In the genomic region with DNA sequence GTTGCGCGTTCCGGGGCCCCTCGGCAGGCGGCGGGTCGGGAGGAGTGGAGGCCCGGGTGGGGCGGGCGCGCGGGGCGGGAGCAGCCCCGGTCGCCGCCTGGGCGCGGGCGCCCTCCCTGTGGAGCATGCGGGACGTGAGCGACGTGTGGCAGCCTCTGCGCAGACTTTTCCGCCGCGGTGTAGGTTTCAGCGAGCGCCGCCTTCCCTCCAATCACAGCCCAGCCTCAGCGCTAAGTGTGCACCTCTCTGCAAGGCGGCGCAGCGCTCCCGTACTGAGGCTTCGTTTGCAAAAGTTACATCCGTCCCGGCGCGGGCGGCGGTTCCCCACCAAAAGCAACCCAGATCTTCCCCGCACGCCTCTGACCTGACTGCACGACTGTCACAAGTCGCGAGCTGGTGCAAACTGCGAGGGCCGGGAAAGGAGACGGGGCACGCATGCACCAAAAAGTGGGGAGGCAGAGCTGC, we compare ENCODE assay signal across 8 cellular contexts. TPM values are rescaled to one million over a fixed set of nuclear protein-coding genes. Genes with fewer than 3 reads are reported as not detected.
A peak's percentile ranks its signal among the peaks of the same experiment; 100 is the strongest.
DNase-seq lines count a peak whose midpoint lies in the region; ATAC-seq and TF ChIP-seq lines count a peak whose summit lies in the region.

No MANE protein-coding gene starts in this region.

- peaks cover 20 to 25% of the 10 kb centered on the region in 2 donors for H3K4me1 Mint-ChIP-seq in effector memory CD8-positive, alpha-beta T cell (ENCODE audit: low read depth in 2 of 2)

- H3K4me3 Mint-ChIP-seq in effector memory CD8-positive, alpha-beta T cell = peak overlapping the region; percentile 84 to 93

- H3K27me3 Mint-ChIP-seq in effector memory CD8-positive, alpha-beta T cell = no peaks in the 10 kb centered on the region

- no peak for TF ChIP-seq CTCF in GM12865 (IDR thresholded peaks at IDR 0.05; ENCODE audit: insufficient read depth, low read depth, low read length, missing control alignments)
- TF ChIP-seq CTCF in HFF-Myc (IDR thresholded peaks at IDR 0.05; ENCODE audit: low read depth, low read length, missing control alignments) = no peak

- no peaks in the 10 kb centered on the region for H3K9me3 ChIP-seq in mononuclear cell (ENCODE audit: low read depth, low read length)

- H3K27me3 ChIP-seq in mononuclear cell (ENCODE audit: insufficient read depth, low read length) = no peaks in the 10 kb centered on the region

- peaks cover 34% of the 10 kb centered on the region for H3K36me3 Mint-ChIP-seq in effector memory CD8-positive, alpha-beta T cell (ENCODE audit: insufficient read depth)

- peak overlapping the region; percentile 78 to 79 for H3K27ac Mint-ChIP-seq in effector memory CD8-positive, alpha-beta T cell

- peaks cover 63% of the 10 kb centered on the region for H3K4me1 ChIP-seq in mononuclear cell (ENCODE audit: insufficient read depth, low read length)

- H3K9me3 Mint-ChIP-seq in effector memory CD8-positive, alpha-beta T cell = no peaks in the 10 kb centered on the region

- DNase-seq in GM12865 (ENCODE audit: low read depth) (peak; percentile 82), HFF-Myc (ENCODE audit: extremely low read depth, low read depth) (no peak), NCI-H1436 treated with DMSO at 0.1 percent for 48 hours (lab: John Stamatoyannopoulos, UW) (peak; percentile 14), cortex of kidney (lab: John Stamatoyannopoulos, UW) (no peak)
- DNase-seq in activated CD8-positive, alpha-beta memory T cell treated with anti-CD3 and anti-CD28 coated beads for 24 hours = peak; percentile 85
- peak; percentile 68 to 71 (median 70) for DNase-seq in effector memory CD8-positive, alpha-beta T cell
- DNase-seq in stimulated activated CD8-positive, alpha-beta memory T cell treated with anti-CD3 and anti-CD28 coated beads, Interleukin-2, amount 100 ng/mL, for 48 hours (ENCODE audit: low read depth in 2 of 2) = peak; percentile 76 to 81

- peak; percentile 68 for ATAC-seq in effector memory CD8-positive, alpha-beta T cell (replicated peaks)

- H3K4me3 ChIP-seq in GM12865 (ENCODE audit: low read depth, low read length) = peak overlapping the region; percentile 66
- H3K4me3 ChIP-seq in HFF-Myc (replicated peaks; ENCODE audit: low read depth, low read length) = peak overlapping the region; percentile 66
- peak overlapping the region; percentile 70 for H3K4me3 ChIP-seq in mononuclear cell (ENCODE audit: low read length)

RNA-seq across cellular contexts. Expression of a gene that starts 1.2 kb away (rescaled TPM):
- total RNA-seq in mononuclear cell = 208 TPM

Comparison
In these comparisons a context has a peak if more than half of its experiments do, and no peak if none do; other contexts are left out.
1. DNase-seq: peak in GM12865 (single experiment), NCI-H1436 treated with DMSO at 0.1 percent for 48 hours (single experiment), activated CD8-positive, alpha-beta memory T cell treated with anti-CD3 and anti-CD28 coated beads for 24 hours (single experiment), effector memory CD8-positive, alpha-beta T cell (3 of 3) and stimulated activated CD8-positive, alpha-beta memory T cell treated with anti-CD3 and anti-CD28 coated beads, Interleukin-2, amount 100 ng/mL, for 48 hours (2 of 2); none in HFF-Myc (single experiment) and cortex of kidney (single experiment).
2. Peak in every context shown above with its lines, with median percentiles within 50 percentile points of each other: H3K4me3 ChIP-seq.